10 cellular contexts compared by ENCODE assay signal in the genomic region with DNA sequence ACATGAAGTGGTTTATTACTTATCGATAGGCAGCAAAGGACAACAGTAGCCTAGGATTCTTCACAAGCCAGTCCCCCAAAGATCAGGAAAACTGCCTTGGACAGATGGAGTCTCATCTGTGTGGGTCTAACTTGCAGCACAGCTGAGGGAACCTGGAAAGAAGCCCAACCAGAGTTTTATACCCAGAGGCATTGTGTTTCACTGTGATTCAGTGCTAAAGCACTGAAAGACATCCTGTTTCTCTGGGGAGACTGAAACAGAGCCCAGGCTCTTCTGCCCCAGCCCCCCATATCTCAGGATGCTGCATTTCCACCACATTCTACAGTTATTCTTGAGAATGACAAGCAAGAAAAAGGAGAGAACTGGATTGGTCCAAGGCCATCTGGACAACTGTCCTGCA. TPM values are rescaled to one million over a fixed set of nuclear protein-coding genes. Genes with fewer than 3 reads are reported as not detected.
DNase-seq lines count a peak whose midpoint lies in the region; ATAC-seq and TF ChIP-seq lines count a peak whose summit lies in the region.
"Had no signal": no experiment of that assay in that cellular context is flagged by ENCODE, and none has a peak within 500 bp of the region (broad histone marks: within the 10 kb centered on the region; RNA-seq: fewer than 3 reads in every experiment).

No MANE protein-coding gene starts in this region.

- 0 out of 2 replicates have a peak, but pooled peaks cover 5% of the 10 kb centered on the region for H3K9me3 ChIP-seq in PC-3 (ENCODE audit: low read length)
- no peaks in the 10 kb centered on the region for H3K9me3 ChIP-seq in osteoblast (ENCODE audit: low read depth, low read length)

- H2AFZ ChIP-seq in PC-3 (ENCODE audit: low read length), result no peak overlapping the region
- no peak overlapping the region for H2AFZ ChIP-seq in osteoblast (ENCODE audit: low read length)
- H2AFZ ChIP-seq: parathyroid adenoma had no signal

- DNase-seq in GM03348 (ENCODE audit: low spot score) (peak; percentile 78), PC-3 (peak; percentile 92), fibroblast of gingiva (ENCODE audit: low read depth) (peak; percentile 82), osteoblast (ENCODE audit: insufficient read length, low spot score, missing footprints) (peak; percentile 85), AML-193 (lab: John Stamatoyannopoulos, UW) (no peak), putamen (ENCODE audit: low spot score) (no peak), NCI-H1105 (lab: John Stamatoyannopoulos, UW) (no peak), NCI-H2107 treated with DMSO at 0.1 percent for 48 hours (lab: John Stamatoyannopoulos, UW; ENCODE audit: unreplicated experiment) (no peak)

- H3K27me3 ChIP-seq in PC-3 (ENCODE audit: low read length) (no peaks in the 10 kb centered on the region), osteoblast (ENCODE audit: insufficient read depth, low read length) (no peaks in the 10 kb centered on the region)

- H3F3A ChIP-seq in PC-3 (ENCODE audit: low read length, unreplicated experiment), result no peaks in the 10 kb centered on the region

- intact Hi-C loops in PC-3 (cut with micrococcal nuclease), result loop anchor here (10.0 kb wide), 2 partner anchors 528 to 772 kb away; no protein-coding TSS in a partner anchor

- TF ChIP-seq CTCF in PC-3 (conservative IDR thresholded peaks at IDR 0.05; ENCODE audit: low read depth, low read length), result no peak
- TF ChIP-seq CTCF in osteoblast (IDR thresholded peaks at IDR 0.05; ENCODE audit: extremely low read depth, low read depth, low read length), result no peak

- POLR2A ChIA-PET in PC-3 (lab: Charles Lee; ENCODE audit: unreplicated experiment), result no interaction called here

- H3K4me1 ChIP-seq in PC-3 (ENCODE audit: insufficient read depth, low read length) (peaks cover 11% of the 10 kb centered on the region), osteoblast (ENCODE audit: insufficient read depth, low read length) (peaks cover 5% of the 10 kb centered on the region)
- H3K4me1 ChIP-seq: parathyroid adenoma had no signal

- no peaks in the 10 kb centered on the region for H3K9me2 ChIP-seq in PC-3 (replicated peaks; ENCODE audit: low read length)

- no TSS peak for BruUV-seq in PC-3 (replicated peaks; lab: Mats Ljungman, UMichigan)

- ATAC-seq in PC-3, result peak; percentile 89

- H3K79me2 ChIP-seq in PC-3 (ENCODE audit: low read length) (no peaks in the 10 kb centered on the region), osteoblast (ENCODE audit: insufficient read depth, low read length) (no peaks in the 10 kb centered on the region)
- H3K79me2 ChIP-seq: parathyroid adenoma had no signal

- peak overlapping the region; percentile 41; the same call in 1 of the 2 replicates for H3K4me2 ChIP-seq in PC-3 (ENCODE audit: low read length)
- H3K4me2 ChIP-seq in osteoblast (ENCODE audit: insufficient read depth, low read length), result peak overlapping the region; percentile 32

- H3K27ac ChIP-seq in PC-3 (ENCODE audit: low read length), result no peak overlapping the region
- no peak overlapping the region for H3K27ac ChIP-seq in osteoblast (ENCODE audit: low read depth, low read length)
- H3K27ac ChIP-seq: parathyroid adenoma had no signal

- no peaks in the 10 kb centered on the region for H4K20me1 ChIP-seq in PC-3 (ENCODE audit: low read length)
- no peaks in the 10 kb centered on the region for H4K20me1 ChIP-seq in osteoblast (ENCODE audit: insufficient read depth, low read length)

- CTCF ChIA-PET in PC-3 (lab: Charles Lee), result no interaction called here

- H3K36me3 ChIP-seq in PC-3 (ENCODE audit: low read depth, low read length) (no peaks in the 10 kb centered on the region), osteoblast (ENCODE audit: insufficient read depth, low read length) (no peaks in the 10 kb centered on the region)

- H3K9ac ChIP-seq in PC-3 (ENCODE audit: low read length), result no peak overlapping the region
- H3K9ac ChIP-seq: parathyroid adenoma had no signal

- no peak overlapping the region for H3K4me3 ChIP-seq in PC-3 (ENCODE audit: low read length)
- no peak overlapping the region for H3K4me3 ChIP-seq in osteoblast (ENCODE audit: insufficient read depth, low read length)

RNA-seq across cellular contexts. Expression of gene PYDC2, which starts 48.2 kb away (rescaled TPM):
- not detected in 2 replicates for total RNA-seq in PC-3 (2014; rRNA removed)
- total RNA-seq in osteoblast, result not detected in 2 replicates
- total RNA-seq: cerebellum had no signal

Comparison
In these comparisons a context has a peak if more than half of its experiments do, and no peak if none do; other contexts are left out.
1. DNase-seq: peak in GM03348 (single experiment), PC-3 (single experiment), fibroblast of gingiva (single experiment) and osteoblast (single experiment); none in AML-193 (0 of 2), putamen (single experiment), NCI-H1105 (single experiment) and NCI-H2107 treated with DMSO at 0.1 percent for 48 hours (single experiment).